9 cellular contexts compared by ENCODE assay signal in the genomic region with DNA sequence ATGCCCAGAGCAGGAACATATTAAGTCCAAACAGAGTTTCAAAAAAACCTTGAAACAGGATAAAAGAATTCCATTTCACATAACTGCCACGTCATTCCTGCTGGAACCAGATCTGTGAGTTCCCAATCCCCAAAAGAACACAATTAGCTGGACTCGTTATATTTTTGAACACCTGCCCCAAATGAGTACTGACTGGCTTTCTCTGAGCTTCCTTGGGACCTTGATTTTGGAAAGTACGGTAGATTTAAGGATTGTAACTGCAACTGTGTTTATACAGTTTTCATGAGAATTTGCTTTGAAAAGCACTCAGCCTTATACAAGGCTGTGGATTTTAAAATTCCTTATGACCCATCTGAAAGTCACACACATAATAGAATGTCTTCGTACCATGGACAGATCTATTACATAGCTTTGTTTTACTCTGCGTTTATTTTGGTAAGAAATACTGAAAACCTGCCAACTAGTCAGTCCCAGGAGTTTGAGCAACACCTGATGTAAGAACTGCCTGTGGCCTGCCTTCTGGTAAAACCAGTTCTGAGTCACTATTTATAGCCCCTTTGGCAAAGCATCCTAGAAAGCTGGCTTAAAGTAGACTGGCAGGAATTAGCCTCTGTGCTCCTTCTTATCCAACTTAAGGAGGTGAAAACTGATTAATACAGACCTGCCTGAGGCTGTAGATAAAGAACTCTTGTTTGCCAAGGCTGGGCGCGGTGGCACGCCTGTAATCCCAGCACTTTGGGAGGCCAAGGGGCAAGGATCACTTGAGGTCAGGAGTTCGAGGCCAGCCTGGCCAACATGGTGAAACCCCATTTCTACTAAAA. TPM values are rescaled to one million over a fixed set of nuclear protein-coding genes. Genes with fewer than 3 reads are reported as not detected.
DNase-seq lines count a peak whose midpoint lies in the region; ATAC-seq, FAIRE-seq and TF ChIP-seq lines count a peak whose summit lies in the region.
"Had no signal": no experiment of that assay in that cellular context is flagged by ENCODE, and none has a peak within 500 bp of the region (broad histone marks: within the 10 kb centered on the region; RNA-seq: fewer than 3 reads in every experiment).

No MANE protein-coding gene starts in this region.

- peaks cover 29% of the 10 kb centered on the region for H3K4me1 Mint-ChIP-seq in progenitor cell of endocrine pancreas (ENCODE audit: low read depth)
- no peaks in the 10 kb centered on the region for H3K4me1 Mint-ChIP-seq in stimulated activated memory B cell treated with anti-CD40 and anti-IgM and Interleukin-4, amounts not matched to agents 10 μg/mL and 1 μg/mL and 100 μg/mL, for 72 hours

- peaks cover 0 to 15% (median 0%) of the 10 kb centered on the region in 3 donors for H3K36me3 ChIP-seq in Peyer's patch

- H3K27me3 ChIP-seq in Peyer's patch = no peaks in the 10 kb centered on the region

- H3K36me3 Mint-ChIP-seq in progenitor cell of endocrine pancreas (ENCODE audit: insufficient read depth) = peaks cover 21% of the 10 kb centered on the region
- H3K36me3 Mint-ChIP-seq in stimulated activated memory B cell treated with anti-CD40 and anti-IgM and Interleukin-4, amounts not matched to agents 10 μg/mL and 1 μg/mL and 100 μg/mL, for 72 hours = no peaks in the 10 kb centered on the region

- TF ChIP-seq CTCF in Peyer's patch (IDR thresholded peaks at IDR 0.05) (no peak), fibroblast of pulmonary artery (IDR thresholded peaks at IDR 0.05; ENCODE audit: low read length, missing control alignments) (no peak), progenitor cell of endocrine pancreas (IDR thresholded peaks at IDR 0.05; ENCODE audit: unreplicated experiment) (no peak)

- H3K4me3 ChIP-seq in Peyer's patch = no peak overlapping the region
- H3K4me3 ChIP-seq in fibroblast of pulmonary artery (replicated peaks; ENCODE audit: low read depth, low read length) = no peak overlapping the region

- H3K9me3 Mint-ChIP-seq in progenitor cell of endocrine pancreas (ENCODE audit: low read depth) = no peaks in the 10 kb centered on the region
- H3K9me3 Mint-ChIP-seq in stimulated activated memory B cell treated with anti-CD40 and anti-IgM and Interleukin-4, amounts not matched to agents 10 μg/mL and 1 μg/mL and 100 μg/mL, for 72 hours = peaks cover 3% of the 10 kb centered on the region

- no peak for TF ChIP-seq POLR2A in Peyer's patch (IDR thresholded peaks at IDR 0.05)
- no peak for TF ChIP-seq POLR2A in GM12891 (IDR thresholded peaks at IDR 0.05; ENCODE audit: low read depth, low read length)

- no peaks in the 10 kb centered on the region for H3K27me3 Mint-ChIP-seq in progenitor cell of endocrine pancreas
- peaks cover 19% of the 10 kb centered on the region for H3K27me3 Mint-ChIP-seq in stimulated activated memory B cell treated with anti-CD40 and anti-IgM and Interleukin-4, amounts not matched to agents 10 μg/mL and 1 μg/mL and 100 μg/mL, for 72 hours

- no peak for FAIRE-seq in GM12891 (lab: Jason Lieb, UNC)
- FAIRE-seq: frontal cortex had no signal

- POLR2A ChIA-PET in HEK293T (lab: Yijun Ruan, JAX) = no interaction called here

- H3K27ac Mint-ChIP-seq in progenitor cell of endocrine pancreas = peak overlapping the region; percentile 91
- H3K27ac Mint-ChIP-seq in stimulated activated memory B cell treated with anti-CD40 and anti-IgM and Interleukin-4, amounts not matched to agents 10 μg/mL and 1 μg/mL and 100 μg/mL, for 72 hours = no peak overlapping the region

- no peak for ATAC-seq in GM18520 (IDR thresholded peaks at IDR 0.05; ENCODE audit: unreplicated experiment)
- no peak for ATAC-seq in stimulated activated memory B cell treated with anti-CD40 and anti-IgM and Interleukin-4, amounts not matched to agents 10 μg/mL and 1 μg/mL and 100 μg/mL, for 72 hours

- H3K4me1 ChIP-seq in Peyer's patch = peaks cover 0 to 23% (median 0%) of the 10 kb centered on the region in 4 donors

- peak; percentile 58 for DNase-seq in GM04503 (ENCODE audit: low read depth)
- peak in 1 of 3 donors; percentile 73 for DNase-seq in Peyer's patch
- DNase-seq in fibroblast of pulmonary artery (ENCODE audit: low read depth) = peak; percentile 92
- no peak for DNase-seq in progenitor cell of endocrine pancreas (ENCODE audit: low spot score, unreplicated experiment)
- DNase-seq in GM12891 (ENCODE audit: insufficient read length, low spot score) = no peak
- no peak for DNase-seq in HEK293T (ENCODE audit: extremely low spot score)

- H3K27ac ChIP-seq in Peyer's patch = peak overlapping the region in 3 of 4 donors; percentile 25 to 74 (median 70)

- H3K9me3 ChIP-seq in Peyer's patch = no peaks in the 10 kb centered on the region

- H3K4me3 Mint-ChIP-seq in progenitor cell of endocrine pancreas (ENCODE audit: low read depth) = no peak overlapping the region
- H3K4me3 Mint-ChIP-seq in stimulated activated memory B cell treated with anti-CD40 and anti-IgM and Interleukin-4, amounts not matched to agents 10 μg/mL and 1 μg/mL and 100 μg/mL, for 72 hours = no peak overlapping the region

- CTCF ChIA-PET in HEK293T (lab: Yijun Ruan, JAX) = interaction anchor here (0.6 to 1.7 kb wide), 2 partner anchors 11 to 37 kb away, joined by 3 to 4 read pairs; no protein-coding TSS in a partner anchor

TF ChIP-seq in GM12891, 5 proteins besides CTCF, POLR2A, EP300 and RAD21:
- TF ChIP-seq PAX5 (IDR thresholded peaks at IDR 0.05; ENCODE audit: insufficient read depth, low read length, severe bottlenecking) = no peak
- TF ChIP-seq POU2F2 (IDR thresholded peaks at IDR 0.05; ENCODE audit: low read depth, low read length) = no peak
- no peak for TF ChIP-seq SPI1 (IDR thresholded peaks at IDR 0.05; ENCODE audit: low read depth, low read length)
- no peak for TF ChIP-seq TAF1 (IDR thresholded peaks at IDR 0.05; ENCODE audit: low read depth, low read length)
- TF ChIP-seq POLR2AphosphoS5 (IDR thresholded peaks at IDR 0.05; ENCODE audit: low read depth, low read length) = no peak

TF ChIP-seq in HEK293T, 16 proteins besides CTCF, POLR2A, EP300 and RAD21:
- TF ChIP-seq TARDBP (IDR thresholded peaks at IDR 0.05) (no peak), LEF1 (IDR thresholded peaks at IDR 0.05; ENCODE audit: borderline replicate concordance) (no peak)

RNA-seq across cellular contexts. Expression of gene MERTK, which starts 48.1 kb away (rescaled TPM):
- total RNA-seq in Peyer's patch (10 to 100 TPM in 2 of 4 donors, 1 to 10 TPM in 2; 8.6 to 56.9 (median 18.5) TPM), progenitor cell of endocrine pancreas (20.1 and 20.7 TPM in 2 replicates)
- 1.2 TPM for polyA plus RNA-seq in GM12891 (2012; ENCODE audit: low read depth, missing spikeins)

Comparison
In these comparisons a context has a peak if more than half of its experiments do, and no peak if none do; other contexts are left out.
1. DNase-seq: peak in GM04503 (single experiment) and fibroblast of pulmonary artery (single experiment); none in progenitor cell of endocrine pancreas (single experiment), GM12891 (single experiment) and HEK293T (single experiment).